1 cellular context compared by ENCODE assay signal in genomic region chr6:41682056-41682477, GRCh38.
TF ChIP-seq lines count a peak whose summit lies in the region.

No MANE protein-coding gene starts in this region.

TF ChIP-seq in HepG2, 621 proteins besides CTCF, POLR2A, EP300 and RAD21 (continued from another document and continues in another):
- 0 out of 2 replicates have a peak, but pooled peaks have one; percentile 77 for TF ChIP-seq FIP1L1 (IDR thresholded peaks at IDR 0.05; ENCODE audit: borderline replicate concordance, insufficient read depth, low read depth, low read length)
- peak; percentile 19; the same call in 1 of the 2 replicates for TF ChIP-seq ZNF556 (CRISPR knock-in tag; IDR thresholded peaks at IDR 0.05; ENCODE audit: borderline replicate concordance)
- TF ChIP-seq ZNF264 (CRISPR knock-in tag; IDR thresholded peaks at IDR 0.05) = no peak
- TF ChIP-seq TP53 (CRISPR knock-in tag; conservative IDR thresholded peaks at IDR 0.05) = no peak
- no peak for TF ChIP-seq CERS6 (CRISPR knock-in tag; IDR thresholded peaks at IDR 0.05)
- no peak for TF ChIP-seq ZNF501 (CRISPR knock-in tag; IDR thresholded peaks at IDR 0.05)
- peak; percentile 70; the same call in 1 of the 2 replicates for TF ChIP-seq MAZ (IDR thresholded peaks at IDR 0.05; ENCODE audit: borderline replicate concordance, low read depth, low read length)
- TF ChIP-seq MAZ (CRISPR knock-in tag; IDR thresholded peaks at IDR 0.05; ENCODE audit: low read depth) = peak; percentile 61; the same call in 1 of the 2 replicates
- no peak for TF ChIP-seq IRF1 (CRISPR knock-in tag; IDR thresholded peaks at IDR 0.05; ENCODE audit: low read depth)
- no peak for TF ChIP-seq NBN (conservative IDR thresholded peaks at IDR 0.05)
- TF ChIP-seq, protein P1, sequence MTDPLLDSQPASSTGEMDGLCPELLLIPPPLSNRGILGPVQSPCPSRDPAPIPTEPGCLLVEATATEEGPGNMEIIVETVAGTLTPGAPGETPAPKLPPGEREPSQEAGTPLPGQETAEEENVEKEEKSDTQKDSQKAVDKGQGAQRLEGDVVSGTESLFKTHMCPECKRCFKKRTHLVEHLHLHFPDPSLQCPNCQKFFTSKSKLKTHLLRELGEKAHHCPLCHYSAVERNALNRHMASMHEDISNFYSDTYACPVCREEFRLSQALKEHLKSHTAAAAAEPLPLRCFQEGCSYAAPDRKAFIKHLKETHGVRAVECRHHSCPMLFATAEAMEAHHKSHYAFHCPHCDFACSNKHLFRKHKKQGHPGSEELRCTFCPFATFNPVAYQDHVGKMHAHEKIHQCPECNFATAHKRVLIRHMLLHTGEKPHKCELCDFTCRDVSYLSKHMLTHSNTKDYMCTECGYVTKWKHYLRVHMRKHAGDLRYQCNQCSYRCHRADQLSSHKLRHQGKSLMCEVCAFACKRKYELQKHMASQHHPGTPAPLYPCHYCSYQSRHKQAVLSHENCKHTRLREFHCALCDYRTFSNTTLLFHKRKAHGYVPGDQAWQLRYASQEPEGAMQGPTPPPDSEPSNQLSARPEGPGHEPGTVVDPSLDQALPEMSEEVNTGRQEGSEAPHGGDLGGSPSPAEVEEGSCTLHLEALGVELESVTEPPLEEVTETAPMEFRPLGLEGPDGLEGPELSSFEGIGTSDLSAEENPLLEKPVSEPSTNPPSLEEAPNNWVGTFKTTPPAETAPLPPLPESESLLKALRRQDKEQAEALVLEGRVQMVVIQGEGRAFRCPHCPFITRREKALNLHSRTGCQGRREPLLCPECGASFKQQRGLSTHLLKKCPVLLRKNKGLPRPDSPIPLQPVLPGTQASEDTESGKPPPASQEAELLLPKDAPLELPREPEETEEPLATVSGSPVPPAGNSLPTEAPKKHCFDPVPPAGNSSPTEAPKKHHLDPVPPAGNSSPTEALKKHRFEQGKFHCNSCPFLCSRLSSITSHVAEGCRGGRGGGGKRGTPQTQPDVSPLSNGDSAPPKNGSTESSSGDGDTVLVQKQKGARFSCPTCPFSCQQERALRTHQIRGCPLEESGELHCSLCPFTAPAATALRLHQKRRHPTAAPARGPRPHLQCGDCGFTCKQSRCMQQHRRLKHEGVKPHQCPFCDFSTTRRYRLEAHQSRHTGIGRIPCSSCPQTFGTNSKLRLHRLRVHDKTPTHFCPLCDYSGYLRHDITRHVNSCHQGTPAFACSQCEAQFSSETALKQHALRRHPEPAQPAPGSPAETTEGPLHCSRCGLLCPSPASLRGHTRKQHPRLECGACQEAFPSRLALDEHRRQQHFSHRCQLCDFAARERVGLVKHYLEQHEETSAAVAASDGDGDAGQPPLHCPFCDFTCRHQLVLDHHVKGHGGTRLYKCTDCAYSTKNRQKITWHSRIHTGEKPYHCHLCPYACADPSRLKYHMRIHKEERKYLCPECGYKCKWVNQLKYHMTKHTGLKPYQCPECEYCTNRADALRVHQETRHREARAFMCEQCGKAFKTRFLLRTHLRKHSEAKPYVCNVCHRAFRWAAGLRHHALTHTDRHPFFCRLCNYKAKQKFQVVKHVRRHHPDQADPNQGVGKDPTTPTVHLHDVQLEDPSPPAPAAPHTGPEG (CRISPR knock-in tag; IDR thresholded peaks at IDR 0.05) = no peak
- TF ChIP-seq ZNF136 (CRISPR knock-in tag; IDR thresholded peaks at IDR 0.05; ENCODE audit: low read depth) = no peak
- TF ChIP-seq PAF1 (CRISPR knock-in tag; IDR thresholded peaks at IDR 0.05) = no peak
- TF ChIP-seq NR2F1 (CRISPR knock-in tag; IDR thresholded peaks at IDR 0.05) = no peak
- TF ChIP-seq ZSCAN25 (CRISPR knock-in tag; IDR thresholded peaks at IDR 0.05) = no peak
- TF ChIP-seq SMAD9 (CRISPR knock-in tag; IDR thresholded peaks at IDR 0.05) = no peak
- no peak for TF ChIP-seq ZNF572 (CRISPR knock-in tag; IDR thresholded peaks at IDR 0.05)
- no peak for TF ChIP-seq ZNF138 (CRISPR knock-in tag; IDR thresholded peaks at IDR 0.05; ENCODE audit: low read depth)
- no peak for TF ChIP-seq ZNF552 (CRISPR knock-in tag; IDR thresholded peaks at IDR 0.05; ENCODE audit: borderline replicate concordance)
- TF ChIP-seq ZBTB42 (CRISPR knock-in tag; IDR thresholded peaks at IDR 0.05) = no peak
- TF ChIP-seq, protein P2, sequence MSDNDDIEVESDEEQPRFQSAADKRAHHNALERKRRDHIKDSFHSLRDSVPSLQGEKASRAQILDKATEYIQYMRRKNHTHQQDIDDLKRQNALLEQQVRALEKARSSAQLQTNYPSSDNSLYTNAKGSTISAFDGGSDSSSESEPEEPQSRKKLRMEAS (IDR thresholded peaks at IDR 0.05) = peak; percentile 8; the same call in 1 of the 2 replicates
- no peak for TF ChIP-seq ZNF589 (CRISPR knock-in tag; conservative IDR thresholded peaks at IDR 0.05)
- TF ChIP-seq, protein P3, sequence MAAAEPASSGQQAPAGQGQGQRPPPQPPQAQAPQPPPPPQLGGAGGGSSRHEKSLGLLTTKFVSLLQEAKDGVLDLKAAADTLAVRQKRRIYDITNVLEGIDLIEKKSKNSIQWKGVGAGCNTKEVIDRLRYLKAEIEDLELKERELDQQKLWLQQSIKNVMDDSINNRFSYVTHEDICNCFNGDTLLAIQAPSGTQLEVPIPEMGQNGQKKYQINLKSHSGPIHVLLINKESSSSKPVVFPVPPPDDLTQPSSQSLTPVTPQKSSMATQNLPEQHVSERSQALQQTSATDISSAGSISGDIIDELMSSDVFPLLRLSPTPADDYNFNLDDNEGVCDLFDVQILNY (CRISPR knock-in tag; conservative IDR thresholded peaks at IDR 0.05) = no peak
- no peak for TF ChIP-seq GABPA (IDR thresholded peaks at IDR 0.05; ENCODE audit: low read depth, low read length)
- TF ChIP-seq GABPA (CRISPR knock-in tag; IDR thresholded peaks at IDR 0.05; ENCODE audit: low read depth) = peak; percentile 27; the same call in 1 of the 2 replicates
- no peak for TF ChIP-seq ZNF703 (CRISPR knock-in tag; IDR thresholded peaks at IDR 0.05; ENCODE audit: borderline replicate concordance)
- TF ChIP-seq IKZF4 (CRISPR knock-in tag; IDR thresholded peaks at IDR 0.05; ENCODE audit: borderline replicate concordance, low read depth, not compliant biosample characterization) = no peak
- TF ChIP-seq GTF2F1 (IDR thresholded peaks at IDR 0.05; ENCODE audit: low read length) = no peak
- peak; percentile 53 for TF ChIP-seq PTBP1 (IDR thresholded peaks at IDR 0.05; ENCODE audit: low read depth, low read length, poor library complexity, severe bottlenecking)
- TF ChIP-seq NFKB2 (CRISPR knock-in tag; IDR thresholded peaks at IDR 0.05; ENCODE audit: borderline replicate concordance) = peak; percentile 57; the same call in 1 of the 2 replicates
- TF ChIP-seq, protein P4, sequence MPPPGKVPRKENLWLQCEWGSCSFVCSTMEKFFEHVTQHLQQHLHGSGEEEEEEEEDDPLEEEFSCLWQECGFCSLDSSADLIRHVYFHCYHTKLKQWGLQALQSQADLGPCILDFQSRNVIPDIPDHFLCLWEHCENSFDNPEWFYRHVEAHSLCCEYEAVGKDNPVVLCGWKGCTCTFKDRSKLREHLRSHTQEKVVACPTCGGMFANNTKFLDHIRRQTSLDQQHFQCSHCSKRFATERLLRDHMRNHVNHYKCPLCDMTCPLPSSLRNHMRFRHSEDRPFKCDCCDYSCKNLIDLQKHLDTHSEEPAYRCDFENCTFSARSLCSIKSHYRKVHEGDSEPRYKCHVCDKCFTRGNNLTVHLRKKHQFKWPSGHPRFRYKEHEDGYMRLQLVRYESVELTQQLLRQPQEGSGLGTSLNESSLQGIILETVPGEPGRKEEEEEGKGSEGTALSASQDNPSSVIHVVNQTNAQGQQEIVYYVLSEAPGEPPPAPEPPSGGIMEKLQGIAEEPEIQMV (CRISPR knock-in tag; IDR thresholded peaks at IDR 0.05; ENCODE audit: low read depth) = peak; percentile 63; the same call in 1 of the 2 replicates
- 0 out of 2 replicates have a peak, but pooled peaks have one; percentile 55 for TF ChIP-seq ZNF792 (CRISPR knock-in tag; IDR thresholded peaks at IDR 0.05)
- TF ChIP-seq, protein P5, sequence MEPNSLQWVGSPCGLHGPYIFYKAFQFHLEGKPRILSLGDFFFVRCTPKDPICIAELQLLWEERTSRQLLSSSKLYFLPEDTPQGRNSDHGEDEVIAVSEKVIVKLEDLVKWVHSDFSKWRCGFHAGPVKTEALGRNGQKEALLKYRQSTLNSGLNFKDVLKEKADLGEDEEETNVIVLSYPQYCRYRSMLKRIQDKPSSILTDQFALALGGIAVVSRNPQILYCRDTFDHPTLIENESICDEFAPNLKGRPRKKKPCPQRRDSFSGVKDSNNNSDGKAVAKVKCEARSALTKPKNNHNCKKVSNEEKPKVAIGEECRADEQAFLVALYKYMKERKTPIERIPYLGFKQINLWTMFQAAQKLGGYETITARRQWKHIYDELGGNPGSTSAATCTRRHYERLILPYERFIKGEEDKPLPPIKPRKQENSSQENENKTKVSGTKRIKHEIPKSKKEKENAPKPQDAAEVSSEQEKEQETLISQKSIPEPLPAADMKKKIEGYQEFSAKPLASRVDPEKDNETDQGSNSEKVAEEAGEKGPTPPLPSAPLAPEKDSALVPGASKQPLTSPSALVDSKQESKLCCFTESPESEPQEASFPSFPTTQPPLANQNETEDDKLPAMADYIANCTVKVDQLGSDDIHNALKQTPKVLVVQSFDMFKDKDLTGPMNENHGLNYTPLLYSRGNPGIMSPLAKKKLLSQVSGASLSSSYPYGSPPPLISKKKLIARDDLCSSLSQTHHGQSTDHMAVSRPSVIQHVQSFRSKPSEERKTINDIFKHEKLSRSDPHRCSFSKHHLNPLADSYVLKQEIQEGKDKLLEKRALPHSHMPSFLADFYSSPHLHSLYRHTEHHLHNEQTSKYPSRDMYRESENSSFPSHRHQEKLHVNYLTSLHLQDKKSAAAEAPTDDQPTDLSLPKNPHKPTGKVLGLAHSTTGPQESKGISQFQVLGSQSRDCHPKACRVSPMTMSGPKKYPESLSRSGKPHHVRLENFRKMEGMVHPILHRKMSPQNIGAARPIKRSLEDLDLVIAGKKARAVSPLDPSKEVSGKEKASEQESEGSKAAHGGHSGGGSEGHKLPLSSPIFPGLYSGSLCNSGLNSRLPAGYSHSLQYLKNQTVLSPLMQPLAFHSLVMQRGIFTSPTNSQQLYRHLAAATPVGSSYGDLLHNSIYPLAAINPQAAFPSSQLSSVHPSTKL (CRISPR knock-in tag; IDR thresholded peaks at IDR 0.05) = peak; percentile 22; the same call in 1 of the 2 replicates
- no peak for TF ChIP-seq EHMT2 (IDR thresholded peaks at IDR 0.05; ENCODE audit: borderline replicate concordance, low read depth, low read length)
- TF ChIP-seq, protein P6, sequence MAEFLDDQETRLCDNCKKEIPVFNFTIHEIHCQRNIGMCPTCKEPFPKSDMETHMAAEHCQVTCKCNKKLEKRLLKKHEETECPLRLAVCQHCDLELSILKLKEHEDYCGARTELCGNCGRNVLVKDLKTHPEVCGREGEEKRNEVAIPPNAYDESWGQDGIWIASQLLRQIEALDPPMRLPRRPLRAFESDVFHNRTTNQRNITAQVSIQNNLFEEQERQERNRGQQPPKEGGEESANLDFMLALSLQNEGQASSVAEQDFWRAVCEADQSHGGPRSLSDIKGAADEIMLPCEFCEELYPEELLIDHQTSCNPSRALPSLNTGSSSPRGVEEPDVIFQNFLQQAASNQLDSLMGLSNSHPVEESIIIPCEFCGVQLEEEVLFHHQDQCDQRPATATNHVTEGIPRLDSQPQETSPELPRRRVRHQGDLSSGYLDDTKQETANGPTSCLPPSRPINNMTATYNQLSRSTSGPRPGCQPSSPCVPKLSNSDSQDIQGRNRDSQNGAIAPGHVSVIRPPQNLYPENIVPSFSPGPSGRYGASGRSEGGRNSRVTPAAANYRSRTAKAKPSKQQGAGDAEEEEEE (CRISPR knock-in tag; IDR thresholded peaks at IDR 0.05; ENCODE audit: borderline replicate concordance) = peak; percentile 42; the same call in 1 of the 2 replicates
- TF ChIP-seq SUZ12 (IDR thresholded peaks at IDR 0.05; ENCODE audit: low read depth, low read length) = peak; percentile 28; the same call in 1 of the 2 replicates
- no peak for TF ChIP-seq ZFP62 (CRISPR knock-in tag; IDR thresholded peaks at IDR 0.05)
- no peak for TF ChIP-seq CBX2 (IDR thresholded peaks at IDR 0.05; ENCODE audit: low read depth, low read length)
- TF ChIP-seq CBX2 (CRISPR knock-in tag; IDR thresholded peaks at IDR 0.05; ENCODE audit: low read depth) = peak; percentile 72; the same call in 1 of the 2 replicates
- no peak for TF ChIP-seq ATF3 (CRISPR knock-in tag; IDR thresholded peaks at IDR 0.05)
- TF ChIP-seq, protein P7, sequence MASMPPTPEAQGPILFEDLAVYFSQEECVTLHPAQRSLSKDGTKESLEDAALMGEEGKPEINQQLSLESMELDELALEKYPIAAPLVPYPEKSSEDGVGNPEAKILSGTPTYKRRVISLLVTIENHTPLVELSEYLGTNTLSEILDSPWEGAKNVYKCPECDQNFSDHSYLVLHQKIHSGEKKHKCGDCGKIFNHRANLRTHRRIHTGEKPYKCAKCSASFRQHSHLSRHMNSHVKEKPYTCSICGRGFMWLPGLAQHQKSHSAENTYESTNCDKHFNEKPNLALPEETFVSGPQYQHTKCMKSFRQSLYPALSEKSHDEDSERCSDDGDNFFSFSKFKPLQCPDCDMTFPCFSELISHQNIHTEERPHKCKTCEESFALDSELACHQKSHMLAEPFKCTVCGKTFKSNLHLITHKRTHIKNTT (CRISPR knock-in tag; IDR thresholded peaks at IDR 0.05) = no peak
- TF ChIP-seq FOSL2 (CRISPR knock-in tag; IDR thresholded peaks at IDR 0.05) = peak; percentile 30; the same call in 1 of the 2 replicates
- 0 out of 2 replicates have a peak, but pooled peaks have one; percentile 14 for TF ChIP-seq ZFY (CRISPR knock-in tag; IDR thresholded peaks at IDR 0.05)
- TF ChIP-seq, protein P8, sequence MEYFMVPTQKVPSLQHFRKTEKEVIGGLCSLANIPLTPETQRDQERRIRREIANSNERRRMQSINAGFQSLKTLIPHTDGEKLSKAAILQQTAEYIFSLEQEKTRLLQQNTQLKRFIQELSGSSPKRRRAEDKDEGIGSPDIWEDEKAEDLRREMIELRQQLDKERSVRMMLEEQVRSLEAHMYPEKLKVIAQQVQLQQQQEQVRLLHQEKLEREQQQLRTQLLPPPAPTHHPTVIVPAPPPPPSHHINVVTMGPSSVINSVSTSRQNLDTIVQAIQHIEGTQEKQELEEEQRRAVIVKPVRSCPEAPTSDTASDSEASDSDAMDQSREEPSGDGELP (IDR thresholded peaks at IDR 0.05; ENCODE audit: borderline replicate concordance, low read depth) = peak; percentile 36; the same call in 1 of the 2 replicates
